Comparison of ENCODE assay signal across 6 cellular contexts in the genomic region with DNA sequence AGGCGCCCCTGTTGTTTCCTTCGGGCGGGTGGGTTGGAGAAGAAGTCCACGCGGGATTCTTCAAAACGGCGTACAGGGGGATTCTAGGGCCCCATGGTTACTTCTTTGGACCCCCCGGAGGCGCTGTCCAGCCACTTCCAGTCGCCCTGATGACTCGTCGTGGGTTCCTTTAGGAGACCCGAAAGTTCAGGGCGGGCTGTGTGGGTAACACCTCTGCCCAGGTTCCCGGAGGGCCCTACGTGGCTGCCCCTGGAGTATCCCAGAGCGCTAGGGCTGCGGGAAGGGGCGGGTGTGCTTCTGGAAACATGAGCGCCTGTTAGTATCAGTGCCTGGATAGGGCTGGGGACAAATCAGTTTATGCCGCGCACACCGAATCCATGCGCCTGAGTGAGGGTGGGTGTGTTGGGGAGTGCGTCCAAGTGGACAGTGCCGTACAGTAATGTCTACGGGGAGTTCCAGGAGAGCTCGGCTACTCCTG. TPM values are rescaled to one million over a fixed set of nuclear protein-coding genes. Genes with fewer than 3 reads are reported as not detected.
DNase-seq lines count a peak whose midpoint lies in the region; ATAC-seq and TF ChIP-seq lines count a peak whose summit lies in the region.

No MANE protein-coding gene starts in this region.

- H3K27ac ChIP-seq in heart left ventricle = peak overlapping the region in 11 of 12 donors; percentile 27 to 98 (median 91)
- H3K27ac ChIP-seq in thymus (ENCODE audit: low read depth) = peak overlapping the region; percentile 8

- H3K4me1 ChIP-seq in heart left ventricle (peaks cover 4 to 79% (median 50%) of the 10 kb centered on the region in 12 donors), thymus (ENCODE audit: control insufficient read depth, insufficient read depth, low read length) (peaks cover 50% of the 10 kb centered on the region)

- intact Hi-C loops in heart left ventricle (cut with DNase I) = loop anchor here in 9 of 10 donors (1.0 to 10.0 kb wide), 8 partner anchors 120 to 298 kb away; no protein-coding TSS in a partner anchor

- peaks cover 26% of the 10 kb centered on the region for H3K4me1 Mint-ChIP-seq in T-helper 17 cell

- no peak for TF ChIP-seq CTCF in HFF-Myc (IDR thresholded peaks at IDR 0.05; ENCODE audit: low read depth, low read length, missing control alignments)
- no peak for TF ChIP-seq CTCF in heart left ventricle (IDR thresholded peaks at IDR 0.05)

- H3K36me3 ChIP-seq in heart left ventricle (peaks cover 0 to 26% (median 8%) of the 10 kb centered on the region in 9 donors), thymus (ENCODE audit: control insufficient read depth, insufficient read depth) (peaks cover 4% of the 10 kb centered on the region)

- peaks cover 0 to 64% (median 9%) of the 10 kb centered on the region in 9 donors for H3K27me3 ChIP-seq in heart left ventricle
- peaks cover 92% of the 10 kb centered on the region for H3K27me3 ChIP-seq in thymus (ENCODE audit: control insufficient read depth, insufficient read depth)

- 3 to 10% (median 6%) methylated on average over 20 to 28 of the region's 28 CpGs for WGBS in heart left ventricle, 4 donors
- WGBS in thymus = 11% methylated on average over 28 of the region's 28 CpGs

- H3K4me3 ChIP-seq in HFF-Myc (replicated peaks; ENCODE audit: low read depth, low read length) (peak overlapping the region; percentile 81), heart left ventricle (peak overlapping the region; percentile 16 to 87 (median 70)), thymus (ENCODE audit: low read length) (peak overlapping the region; percentile 36)

- peak overlapping the region; percentile 85 for H3K4me3 Mint-ChIP-seq in T-helper 17 cell

- H3K27me3 Mint-ChIP-seq in T-helper 17 cell = peaks cover under 1% of the 10 kb centered on the region

- TF ChIP-seq POLR2A in heart left ventricle (IDR thresholded peaks at IDR 0.05) = no peak

- H3K9me3 ChIP-seq in T-helper 17 cell (ENCODE audit: control insufficient read depth, low read length, poor library complexity, severe bottlenecking) (no peaks in the 10 kb centered on the region), heart left ventricle (no peaks in the 10 kb centered on the region), thymus (ENCODE audit: control insufficient read depth) (peaks cover 1% of the 10 kb centered on the region)

- no peak for DNase-seq in HFF-Myc (ENCODE audit: extremely low read depth, low read depth)
- peak in 2 of 3 donors; percentile 24 to 26 for DNase-seq in T-helper 17 cell
- DNase-seq in heart left ventricle = peak in 3 of 5 donors; percentile 44 to 74 (median 60)
- DNase-seq in putamen (ENCODE audit: low spot score) = no peak

- no peaks in the 10 kb centered on the region for H3K36me3 Mint-ChIP-seq in T-helper 17 cell (ENCODE audit: low read depth)

- peak overlapping the region; percentile 43 for H3K27ac Mint-ChIP-seq in T-helper 17 cell

- ATAC-seq in T-helper 17 cell (peak; percentile 13), heart left ventricle (peak in 2 of 4 donors; percentile 4 to 17), GM19397 (IDR thresholded peaks at IDR 0.05; ENCODE audit: unreplicated experiment) (no peak)

RNA-seq across cellular contexts. Expression of a gene that starts 0.6 kb away (rescaled TPM):
- 1 to 10 TPM; 4.6 to 8.1 TPM for total RNA-seq in T-helper 17 cell
- 10 to 100 TPM in 7 of 9 donors, 1 to 10 TPM in 2; 8.9 to 29.6 (median 16.7) TPM for total RNA-seq in heart left ventricle
- polyA plus RNA-seq in heart left ventricle = 10 to 100 TPM in 1 of 2 donors, 1 to 10 TPM in 1; 8.3 to 11.7 TPM
- 4.2 TPM for polyA plus RNA-seq in thymus

RNA-seq across cellular contexts. Expression of a gene that starts 12.5 kb away (rescaled TPM):
- total RNA-seq in T-helper 17 cell (10 to 100 TPM; 28.4 to 35.2 TPM), heart left ventricle (10 to 100 TPM; 16.0 to 30.2 (median 20.0) TPM)
- polyA plus RNA-seq in heart left ventricle (10 to 100 TPM; 26.6 to 52.4 TPM), thymus (81.8 TPM)

RNA-seq across cellular contexts. Expression of a gene that starts 24.3 kb away (rescaled TPM):
- total RNA-seq in T-helper 17 cell = 10 to 100 TPM; 85.1 to 92.6 TPM
- total RNA-seq in heart left ventricle = 10 to 100 TPM; 14.0 to 38.1 (median 27.6) TPM
- 10 to 100 TPM; 18.8 to 23.4 TPM for polyA plus RNA-seq in heart left ventricle
- polyA plus RNA-seq in thymus = 26.4 TPM

RNA-seq across cellular contexts. Expression of a gene that starts 29.2 kb away (rescaled TPM):
- total RNA-seq in T-helper 17 cell (under 1 TPM; 0.21 to 0.90 TPM), heart left ventricle (1 to 10 TPM; 1.7 to 4.2 (median 2.7) TPM)
- polyA plus RNA-seq in heart left ventricle (1 to 10 TPM; 2.2 to 4.9 TPM), thymus (0.68 TPM)

Comparison
In these comparisons a context has a peak if more than half of its experiments do, and no peak if none do; other contexts are left out.
1. DNase-seq: peak in T-helper 17 cell (2 of 3) and heart left ventricle (3 of 5); none in HFF-Myc (single experiment) and putamen (single experiment).
2. Peak in every context shown above with its lines, with median percentiles within 50 percentile points of each other: H3K4me3 ChIP-seq.